ENCODE assay signal across 11 cellular contexts in genomic region chr2:21267232-21267835, GRCh38.
"Had no signal": no experiment of that assay in that cellular context is flagged by ENCODE, and none has a peak within 500 bp of the region (broad histone marks: within the 10 kb centered on the region; RNA-seq: fewer than 3 reads in every experiment).

No MANE protein-coding gene starts in this region.

- H3K27me3 ChIP-seq: body of pancreas, esophagus muscularis mucosa, transverse colon had no signal

- ATAC-seq: body of pancreas had no signal

- H3K4me3 Mint-ChIP-seq: activated CD4-positive, alpha-beta T cell treated with anti-CD3 and anti-CD28 coated beads, Interleukin-2, amount 10 ng/mL, durations not matched to agents 7 days and 5 days; activated naive CD4-positive, alpha-beta T cell treated with anti-CD3 and anti-CD28 coated beads, Interleukin-2, amount 50 U/mL, for 24 hours had no signal

- H3K4me1 ChIP-seq: parathyroid adenoma had no signal

- H3K36me3 ChIP-seq: esophagus muscularis mucosa, transverse colon had no signal

- DNase-seq: activated CD4-positive, alpha-beta T cell treated with anti-CD3 and anti-CD28 coated beads, Interleukin-2, amount 10 ng/mL, durations not matched to agents 7 days and 5 days; activated CD4-positive, CD25-positive, alpha-beta regulatory T cell; activated T-cell treated with anti-CD3 and anti-CD28 coated beads for 4 hours; foreskin fibroblast; transverse colon had no signal

- H3K27ac ChIP-seq: esophagus muscularis mucosa, parathyroid adenoma, skin epidermis, transverse colon had no signal

- H3K4me1 Mint-ChIP-seq: activated CD4-positive, alpha-beta T cell treated with anti-CD3 and anti-CD28 coated beads, Interleukin-2, amount 10 ng/mL, durations not matched to agents 7 days and 5 days; activated naive CD4-positive, alpha-beta T cell treated with anti-CD3 and anti-CD28 coated beads, Interleukin-2, amount 50 U/mL, for 24 hours had no signal

- H3K4me3 ChIP-seq: body of pancreas, esophagus muscularis mucosa, skin epidermis, transverse colon had no signal

- H3K9ac ChIP-seq: parathyroid adenoma had no signal

- H3K9me3 ChIP-seq: body of pancreas, esophagus muscularis mucosa, transverse colon had no signal

- H3K27ac Mint-ChIP-seq: activated CD4-positive, alpha-beta T cell treated with anti-CD3 and anti-CD28 coated beads, Interleukin-2, amount 10 ng/mL, durations not matched to agents 7 days and 5 days; activated naive CD4-positive, alpha-beta T cell treated with anti-CD3 and anti-CD28 coated beads, Interleukin-2, amount 50 U/mL, for 24 hours; activated T-helper 2 cell treated with anti-CD3 and anti-CD28 coated beads, Interferon-gamma antibody, Interleukin-2, Interleukin-4, amounts not matched to agents 10 μg/mL and 5 μg/mL and 100 μg/mL, durations not matched to agents 14 hours and 24 hours and 36 hours had no signal

- H3K9me3 Mint-ChIP-seq: activated CD4-positive, alpha-beta T cell treated with anti-CD3 and anti-CD28 coated beads, Interleukin-2, amount 10 ng/mL, durations not matched to agents 7 days and 5 days; activated naive CD4-positive, alpha-beta T cell treated with anti-CD3 and anti-CD28 coated beads, Interleukin-2, amount 50 U/mL, for 24 hours; activated T-helper 2 cell treated with anti-CD3 and anti-CD28 coated beads, Interferon-gamma antibody, Interleukin-2, Interleukin-4, amounts not matched to agents 10 μg/mL and 5 μg/mL and 100 μg/mL, durations not matched to agents 14 hours and 24 hours and 36 hours had no signal

- H3K36me3 Mint-ChIP-seq: activated naive CD4-positive, alpha-beta T cell treated with anti-CD3 and anti-CD28 coated beads, Interleukin-2, amount 50 U/mL, for 24 hours had no signal

- H3K27me3 Mint-ChIP-seq: activated CD4-positive, alpha-beta T cell treated with anti-CD3 and anti-CD28 coated beads, Interleukin-2, amount 10 ng/mL, durations not matched to agents 7 days and 5 days had no signal
